ENCODE assay signal across 22 cellular contexts in the genomic region with DNA sequence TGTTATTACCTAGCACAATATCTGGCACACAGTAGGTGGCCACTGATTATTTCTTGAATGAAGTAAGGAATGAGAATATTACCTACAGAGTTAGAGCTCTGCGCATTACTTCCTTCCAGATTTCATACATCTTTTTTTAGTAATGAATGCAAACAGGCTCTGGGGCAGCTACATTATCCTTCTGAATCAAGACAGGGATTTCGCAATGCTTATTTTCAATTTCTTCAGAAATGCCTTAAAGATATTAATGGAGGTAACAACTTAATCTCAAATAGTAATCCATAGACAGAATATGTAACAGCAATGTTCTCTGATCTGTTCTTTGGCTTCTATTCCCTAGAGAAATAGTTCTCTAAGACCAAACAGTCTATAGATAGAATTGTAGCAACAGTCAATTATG. TPM values are rescaled to one million over a fixed set of nuclear protein-coding genes. Genes with fewer than 3 reads are reported as not detected.
DNase-seq lines count a peak whose midpoint lies in the region; ATAC-seq, FAIRE-seq and TF ChIP-seq lines count a peak whose summit lies in the region.
"Had no signal": no experiment of that assay in that cellular context is flagged by ENCODE, and none has a peak within 500 bp of the region (broad histone marks: within the 10 kb centered on the region; RNA-seq: fewer than 3 reads in every experiment).

No MANE protein-coding gene starts in this region.

- CTCF ChIA-PET in IMR-90 (lab: Yijun Ruan, JAX) (no interaction called here), H1 (lab: Charles Lee; ENCODE audit: partially characterized antibody) (interaction anchor here (1.3 to 2.6 kb wide), 2 partner anchors 47 to 148 kb away, joined by 4 to 9 read pairs; a partner anchor contains a TSS)

- H2BK120ac ChIP-seq in IMR-90 (ENCODE audit: low read depth, low read length): no peak overlapping the region
- H2BK120ac ChIP-seq in H1 (replicated peaks; ENCODE audit: low read depth, low read length): no peak overlapping the region

- H4K5ac ChIP-seq in IMR-90 (ENCODE audit: low read depth, low read length): no peak overlapping the region
- no peak overlapping the region for H4K5ac ChIP-seq in H1 (ENCODE audit: insufficient read length, low read depth, low read length)

- H3K23ac ChIP-seq in IMR-90 (ENCODE audit: low read depth, low read length) (no peak overlapping the region), H1 (ENCODE audit: insufficient read length) (no peak overlapping the region)

- H4K8ac ChIP-seq in IMR-90 (ENCODE audit: low read depth in 2 of 2, low read length in 2 of 2): no peak overlapping the region
- no peak overlapping the region for H4K8ac ChIP-seq in H1 (ENCODE audit: extremely low read depth, insufficient read depth, low read length)

- TF ChIP-seq CTCF in IMR-90 (conservative IDR thresholded peaks at IDR 0.05; ENCODE audit: low read depth, low read length) (no peak), H1 (IDR thresholded peaks at IDR 0.05; ENCODE audit: control extremely low read depth in 1 of 3, insufficient read depth in 1 of 3, low read depth in 1 of 3, low read length in 3 of 3) (no peak), coronary artery (IDR thresholded peaks at IDR 0.05) (no peak)

- no peaks in the 10 kb centered on the region for H3K9me1 ChIP-seq in IMR-90 (ENCODE audit: insufficient read depth, low read length)

- H3K14ac ChIP-seq in IMR-90 (replicated peaks; ENCODE audit: low read depth, low read length) (no peak overlapping the region), H1 (ENCODE audit: insufficient read length) (no peak overlapping the region)

- H3K56ac ChIP-seq in IMR-90 (ENCODE audit: extremely low read depth, insufficient read depth, low read length): no peak overlapping the region
- no peak overlapping the region for H3K56ac ChIP-seq in H1 (replicated peaks; ENCODE audit: insufficient read length, low read depth, low read length)

- TF ChIP-seq POLR2A in IMR-90 (IDR thresholded peaks at IDR 0.05; ENCODE audit: low read depth, low read length) (no peak), H1 (IDR thresholded peaks at IDR 0.05; ENCODE audit: control extremely low read depth in 1 of 2, low read depth in 2 of 2, low read length in 2 of 2) (no peak)

- intact Hi-C loops in IMR-90 (cut with micrococcal nuclease): no loop called here
- intact Hi-C loops in aorta (cut with DNase I): no loop called here
- intact Hi-C loops in head of caudate nucleus (cut with DNase I): no loop called here
- intact Hi-C loops in sciatic nerve (cut with DNase I): no loop called here

- no peak overlapping the region for H2AFZ ChIP-seq in IMR-90 (replicated peaks; ENCODE audit: low read length, poor library complexity)
- no peak overlapping the region for H2AFZ ChIP-seq in Karpas-422 (ENCODE audit: low read length)
- H2AFZ ChIP-seq in H1 (ENCODE audit: low read length): no peak overlapping the region
- H2AFZ ChIP-seq: GM23338 had no signal

- H4K20me1 ChIP-seq in IMR-90 (ENCODE audit: insufficient read depth, low read length) (no peaks in the 10 kb centered on the region), Karpas-422 (ENCODE audit: insufficient read depth, low read depth, low read length) (no peaks in the 10 kb centered on the region), H1 (replicated peaks in 1 of 2; ENCODE audit: control insufficient read depth in 1 of 2, insufficient read depth in 2 of 2, low read length in 2 of 2) (peaks cover 0 to 8% of the 10 kb centered on the region in 2 experiments)

- H3K4me2 ChIP-seq in IMR-90 (ENCODE audit: low read depth, low read length): no peak overlapping the region
- H3K4me2 ChIP-seq in Karpas-422 (ENCODE audit: low read depth, low read length, poor library complexity, severe bottlenecking): no peak overlapping the region
- H3K4me2 ChIP-seq in H1 (ENCODE audit: insufficient read depth in 1 of 2, low read depth in 2 of 2, low read length in 2 of 2): no peak overlapping the region
- H3K4me2 ChIP-seq: GM23338 had no signal

- no peak for TF ChIP-seq RAD21 in IMR-90 (IDR thresholded peaks at IDR 0.05; ENCODE audit: low read length)
- TF ChIP-seq RAD21 in H1 (IDR thresholded peaks at IDR 0.05 in 1 of 2, conservative IDR thresholded peaks at IDR 0.05 in 1 of 2; ENCODE audit: low read depth in 2 of 2, low read length in 2 of 2): no peak

- H3K27me3 ChIP-seq in IMR-90 (ENCODE audit: control insufficient read depth, insufficient read depth, low read length) (peaks cover 4% of the 10 kb centered on the region), Karpas-422 (ENCODE audit: low read length) (no peaks in the 10 kb centered on the region), H1 (replicated peaks in 1 of 4; ENCODE audit: control insufficient read depth in 3 of 4, extremely low read depth in 1 of 4, insufficient read depth in 3 of 4, low read length in 3 of 4) (peaks cover 22 to 40% (median 29%) of the 10 kb centered on the region in 4 experiments), aorta (ENCODE audit: control insufficient read depth in 1 of 2, insufficient read depth in 2 of 2, low read length in 1 of 2) (peaks cover 0 to 2% of the 10 kb centered on the region in 2 donors)

- no peak overlapping the region for H2AK9ac ChIP-seq in IMR-90 (replicated peaks; ENCODE audit: low read depth, low read length, poor library complexity)

- H3K79me1 ChIP-seq in IMR-90 (ENCODE audit: low read depth in 1 of 2, low read length in 2 of 2) (no peaks in the 10 kb centered on the region), H1 (ENCODE audit: low read depth, low read length) (no peaks in the 10 kb centered on the region)

- H2BK20ac ChIP-seq in IMR-90 (ENCODE audit: low read depth, low read length) (no peak overlapping the region), H1 (ENCODE audit: low read length) (no peak overlapping the region)

- 0 out of 2 replicates have a peak, but pooled peaks cover 2% of the 10 kb centered on the region for H3K9me3 ChIP-seq in IMR-90 (ENCODE audit: control insufficient read depth, insufficient read depth, low read length)
- H3K9me3 ChIP-seq in Karpas-422 (ENCODE audit: low read length): no peaks in the 10 kb centered on the region
- H3K9me3 ChIP-seq in H1 (ENCODE audit: insufficient read depth in 2 of 2, low read depth in 1 of 2, low read length in 1 of 2): no peaks in the 10 kb centered on the region; a peak in 1 of 4 replicates
- H3K9me3 ChIP-seq in aorta (ENCODE audit: control insufficient read depth, low read length): peaks cover 3% of the 10 kb centered on the region
- H3K9me3 ChIP-seq: Caco-2, HAP-1 had no signal

- H3K4me1 ChIP-seq in IMR-90 (ENCODE audit: control insufficient read depth, insufficient read depth, low read length) (no peaks in the 10 kb centered on the region; the same call in 1 of the 2 replicates), Karpas-422 (ENCODE audit: low read length) (no peaks in the 10 kb centered on the region), H1 (replicated peaks in 1 of 4; ENCODE audit: control insufficient read depth in 3 of 4, insufficient read depth in 4 of 4, low read length in 3 of 4) (peaks cover 0 to 9% (median 5%) of the 10 kb centered on the region in 4 experiments; a peak in 5 of 7 replicates), aorta (ENCODE audit: control insufficient read depth in 1 of 2, insufficient read depth in 2 of 2, low read length in 2 of 2) (no peaks in the 10 kb centered on the region)
- H3K4me1 ChIP-seq: Caco-2, HAP-1 had no signal

- H3K9ac ChIP-seq in IMR-90 (ENCODE audit: low read depth, low read length): no peak overlapping the region
- H3K9ac ChIP-seq in Karpas-422 (ENCODE audit: low read length): no peak overlapping the region
- H3K9ac ChIP-seq in H1 (replicated peaks in 1 of 4; ENCODE audit: extremely low read depth in 1 of 4, low read depth in 3 of 4, low read length in 3 of 4): no peak overlapping the region

- H3K18ac ChIP-seq in IMR-90 (ENCODE audit: low read depth, low read length): no peak overlapping the region
- H3K18ac ChIP-seq in H1 (ENCODE audit: extremely low read depth, low read length): no peak overlapping the region

- POLR2A ChIA-PET in IMR-90 (lab: Charles Lee; ENCODE audit: unreplicated experiment): no interaction called here
- POLR2A ChIA-PET in H1 (lab: Charles Lee; ENCODE audit: partially characterized antibody): no interaction called here

- H3K9me2 ChIP-seq in Karpas-422 (replicated peaks; ENCODE audit: insufficient read depth, low read length): no peaks in the 10 kb centered on the region

- ATAC-seq in IMR-90 (ENCODE audit: low read depth) (no peak), aorta (ENCODE audit: low FRiP score) (no peak), sciatic nerve (no peak)
- ATAC-seq: GM23338 had no signal

- H3K4ac ChIP-seq in IMR-90 (ENCODE audit: low read depth, low read length) (no peak overlapping the region), H1 (replicated peaks; ENCODE audit: insufficient read length, low read depth, low read length) (no peak overlapping the region)

- H3K4me3 ChIP-seq in IMR-90 (ENCODE audit: insufficient read depth, low read depth, low read length) (no peak overlapping the region), Karpas-422 (ENCODE audit: low read length) (no peak overlapping the region), H1 (ENCODE audit: extremely low read depth in 1 of 4, insufficient read depth in 2 of 4, low read depth in 3 of 4, low read length in 4 of 4) (no peak overlapping the region), aorta (ENCODE audit: low read length in 2 of 2) (no peak overlapping the region), coronary artery (no peak overlapping the region)
- H3K4me3 ChIP-seq: GM23338, HAP-1 had no signal

- no peaks in the 10 kb centered on the region for H3K79me2 ChIP-seq in Karpas-422 (ENCODE audit: low read length)
- H3K79me2 ChIP-seq in H1 (ENCODE audit: control insufficient read depth in 1 of 2, insufficient read depth in 2 of 2, low read length in 2 of 2): no peaks in the 10 kb centered on the region

- H3K27ac ChIP-seq in IMR-90 (ENCODE audit: insufficient read depth, low read length) (no peak overlapping the region), Karpas-422 (ENCODE audit: low read length) (no peak overlapping the region), H1 (ENCODE audit: low read depth, low read length) (no peak overlapping the region), aorta (ENCODE audit: low read depth in 1 of 2, low read length in 2 of 2) (no peak overlapping the region), coronary artery (no peak overlapping the region)

- no TSS peak for BruUV-seq in IMR-90 (replicated peaks; lab: Mats Ljungman, UMichigan)

- H2AK5ac ChIP-seq in IMR-90 (ENCODE audit: low read depth, low read length): no peak overlapping the region
- no peak overlapping the region for H2AK5ac ChIP-seq in H1 (ENCODE audit: low read depth, low read length)

- H2BK5ac ChIP-seq in IMR-90 (ENCODE audit: low read depth, low read length, poor library complexity, severe bottlenecking) (no peak overlapping the region), H1 (ENCODE audit: low read depth, low read length) (no peak overlapping the region)

- FAIRE-seq in H1 (lab: Jason Lieb, UNC): no peak
- FAIRE-seq: G401.6, GM12892, GM19239, H54 had no signal

- DNase-seq in IMR-90 (no peak), Karpas-422 (peak; percentile 42), H1 (ENCODE audit: low read depth in 1 of 2, low spot score in 2 of 2) (no peak), iris pigment epithelial cell (ENCODE audit: low read depth) (peak; percentile 38), aorta (no peak), head of caudate nucleus (no peak), sciatic nerve (ENCODE audit: low spot score) (no peak), coronary artery (ENCODE audit: low spot score) (no peak)
- DNase-seq: C1 segment of cervical spinal cord; Caco-2; CD4-positive, alpha-beta memory T cell; DMS153; DND-41; HFFc6 had no signal

- H2BK15ac ChIP-seq in IMR-90 (ENCODE audit: low read depth, low read length): no peak overlapping the region
- no peak overlapping the region for H2BK15ac ChIP-seq in H1 (ENCODE audit: low read length)

- in situ Hi-C loops in IMR-90 (cut with MboI; ENCODE audit: low sequenced_read_pairs): loop anchor here (10.0 kb wide), 1 partner anchor 147 kb away; no protein-coding TSS in a partner anchor

- H3K36me3 ChIP-seq in IMR-90 (ENCODE audit: control insufficient read depth, insufficient read depth, low read length): no peaks in the 10 kb centered on the region
- H3K36me3 ChIP-seq in Karpas-422 (ENCODE audit: insufficient read depth, low read length): no peaks in the 10 kb centered on the region; the same call in 1 of the 2 replicates
- no peaks in the 10 kb centered on the region; a peak in 1 of 8 replicates for H3K36me3 ChIP-seq in H1 (ENCODE audit: control insufficient read depth in 2 of 4, insufficient read depth in 4 of 4, low read length in 3 of 4)
- H3K36me3 ChIP-seq in aorta (ENCODE audit: control insufficient read depth in 1 of 2, insufficient read depth in 2 of 2, low read length in 1 of 2): no peaks in the 10 kb centered on the region

- no peak overlapping the region for H2BK12ac ChIP-seq in H1 (ENCODE audit: low read depth, low read length)

- no peak for TF ChIP-seq EP300 in H1 (IDR thresholded peaks at IDR 0.05; ENCODE audit: borderline replicate concordance in 1 of 2, low read depth in 2 of 2, low read length in 2 of 2)

- no CpG with 5 or more reads among the region's 2 CpGs for WGBS in IMR-90 (ENCODE audit: extremely low coverage in 2 of 2, insufficient read length in 1 of 2), 2 experiments
- 95% methylated on average over 2 of the region's 2 CpGs; no CpG with 5 or more reads in 1 of the 2 experiments for WGBS in H1 (ENCODE audit: extremely low coverage in 1 of 2, insufficient coverage in 1 of 2, insufficient read length in 1 of 2, insufficient replicate concordance in 2 of 2, low coverage in 1 of 2, low lambda C conversion rate in 2 of 2, missing lambda C conversion rate in 1 of 2), 2 experiments
- 93 to 94% methylated on average over 2 of the region's 2 CpGs for WGBS in aorta, 2 donors

- H4K91ac ChIP-seq in IMR-90 (ENCODE audit: insufficient read depth, low read depth, low read length) (no peak overlapping the region), H1 (replicated peaks; ENCODE audit: insufficient read length, low read length) (no peak overlapping the region)

- H3K23me2 ChIP-seq in H1 (ENCODE audit: low read depth, low read length): no peaks in the 10 kb centered on the region; the same call in 1 of the 2 replicates

- dilution Hi-C loops in IMR-90 (cut with HindIII; ENCODE audit: low sequenced_read_pairs, unreplicated experiment): no loop called here

RNA-seq across cellular contexts. Expression of a gene that starts 32.6 kb away (rescaled TPM):
- 11.3 and 17.5 TPM in 2 replicates for total RNA-seq in IMR-90 (2012; rRNA removed)
- 75.3 and 143 TPM in 2 replicates for polyA plus RNA-seq in IMR-90 (2012; rRNA removed)
- 94.9 and 145 TPM in 2 replicates for polyA plus RNA-seq in IMR-90 (2012; cell fraction: cytosol; rRNA removed)
- 55.5 and 101 TPM in 2 replicates for polyA plus RNA-seq in IMR-90 (2012; cell fraction: nucleus; rRNA removed; ENCODE audit: low replicate concordance)
- total RNA-seq in Karpas-422 (2014; rRNA removed; shearing (Covaris generic); ENCODE audit: low replicate concordance): 88.7 and 254 TPM in 2 replicates
- total RNA-seq in H1 (2021; fragmentation: NEBNext Ultra II Directional; extraction: Animal tissue kit (Norgen Biotek cat#: 25700)): 0.69 and 0.73 TPM in 2 replicates
- 0.51 and 0.91 TPM in 2 replicates for polyA plus RNA-seq in H1 (2011; rRNA removed)
- 0.52 TPM for polyA plus RNA-seq in H1 (2011; cell fraction: cytosol; rRNA removed)
- 0.50 TPM for polyA plus RNA-seq in H1 (2011; cell fraction: nucleus; rRNA removed)
- polyA plus RNA-seq in H1 (2012, experiment 1 of 2): 0.21 to 0.46 TPM (median 0.37 TPM) in 3 of 4 replicates, not detected in the other
- polyA plus RNA-seq in H1 (2012, experiment 2 of 2): 0.56 TPM
- 0.85 TPM for polyA plus RNA-seq in H1 (2013, experiment 1 of 2)
- polyA plus RNA-seq in H1 (2013, experiment 2 of 2): 0.77 TPM
- polyA minus RNA-seq in H1 (2011; rRNA and poly(A)+ RNA removed): not detected in 2 replicates
- 1.1 TPM for polyA minus RNA-seq in H1 (2011; cell fraction: cytosol; rRNA and poly(A)+ RNA removed)
- polyA minus RNA-seq in H1 (2011; cell fraction: nucleus; rRNA and poly(A)+ RNA removed): 3.7 TPM
- 1 to 10 TPM; 2.3 to 3.8 TPM for total RNA-seq in aorta
- 1 to 10 TPM; 6.8 to 9.4 TPM for polyA plus RNA-seq in aorta
- total RNA-seq in sciatic nerve: 1.5 TPM
- total RNA-seq: A172, A673 had no signal

RNA-seq across cellular contexts. Expression of a gene that starts 33.0 kb away (rescaled TPM):
- total RNA-seq in IMR-90 (2012; rRNA removed): 1.1 and 1.7 TPM in 2 replicates
- 0.70 and 1.0 TPM in 2 replicates for polyA plus RNA-seq in IMR-90 (2012; rRNA removed)
- 0.12 and 0.25 TPM in 2 replicates for polyA plus RNA-seq in IMR-90 (2012; cell fraction: cytosol; rRNA removed)
- polyA plus RNA-seq in IMR-90 (2012; cell fraction: nucleus; rRNA removed; ENCODE audit: low replicate concordance): 0.82 and 7.2 TPM in 2 replicates
- total RNA-seq in Karpas-422 (2014; rRNA removed; shearing (Covaris generic); ENCODE audit: low replicate concordance): 14.5 and 35.3 TPM in 2 replicates
- total RNA-seq in H1 (2021; fragmentation: NEBNext Ultra II Directional; extraction: Animal tissue kit (Norgen Biotek cat#: 25700)): not detected in 2 replicates
- not detected in 2 replicates for polyA plus RNA-seq in H1 (2011; rRNA removed)
- polyA plus RNA-seq in H1 (2011; cell fraction: cytosol; rRNA removed): not detected
- not detected for polyA plus RNA-seq in H1 (2011; cell fraction: nucleus; rRNA removed)
- polyA plus RNA-seq in H1 (2012, experiment 1 of 2): not detected in 4 replicates
- not detected for polyA plus RNA-seq in H1 (2012, experiment 2 of 2)
- polyA plus RNA-seq in H1 (2013, experiment 1 of 2): not detected
- not detected for polyA plus RNA-seq in H1 (2013, experiment 2 of 2)
- not detected in 2 replicates for polyA minus RNA-seq in H1 (2011; rRNA and poly(A)+ RNA removed)
- not detected for polyA minus RNA-seq in H1 (2011; cell fraction: cytosol; rRNA and poly(A)+ RNA removed)
- not detected for polyA minus RNA-seq in H1 (2011; cell fraction: nucleus; rRNA and poly(A)+ RNA removed)
- total RNA-seq in aorta: 1 to 10 TPM in 1 of 2 donors, under 1 TPM in 1; 0.58 to 1.2 TPM
- polyA plus RNA-seq in aorta: 1 to 10 TPM in 1 of 2 donors, under 1 TPM in 1; 0.97 to 8.0 TPM
- total RNA-seq in sciatic nerve: 1.4 TPM
- total RNA-seq: A172, A673 had no signal
- polyA plus RNA-seq: GM23338 had no signal

RNA-seq across cellular contexts. Expression of a gene that starts 47.5 kb away (rescaled TPM):
- 3.6 and 5.6 TPM in 2 replicates for total RNA-seq in IMR-90 (2012; rRNA removed)
- polyA plus RNA-seq in IMR-90 (2012; rRNA removed): 7.3 and 8.2 TPM in 2 replicates
- 4.0 and 5.4 TPM in 2 replicates for polyA plus RNA-seq in IMR-90 (2012; cell fraction: cytosol; rRNA removed)
- 20.4 and 30.8 TPM in 2 replicates for polyA plus RNA-seq in IMR-90 (2012; cell fraction: nucleus; rRNA removed; ENCODE audit: low replicate concordance)
- total RNA-seq in Karpas-422 (2014; rRNA removed; shearing (Covaris generic); ENCODE audit: low replicate concordance): 2.0 and 4.3 TPM in 2 replicates
- 0.31 and 0.88 TPM in 2 replicates for total RNA-seq in H1 (2021; fragmentation: NEBNext Ultra II Directional; extraction: Animal tissue kit (Norgen Biotek cat#: 25700))
- polyA plus RNA-seq in H1 (2011; rRNA removed): 0.11 and 0.20 TPM in 2 replicates
- 0.06 TPM for polyA plus RNA-seq in H1 (2011; cell fraction: cytosol; rRNA removed)
- 0.07 TPM for polyA plus RNA-seq in H1 (2011; cell fraction: nucleus; rRNA removed)
- 0.10 to 0.80 TPM (median 0.17 TPM) in 4 replicates for polyA plus RNA-seq in H1 (2012, experiment 1 of 2)
- not detected for polyA plus RNA-seq in H1 (2012, experiment 2 of 2)
- polyA plus RNA-seq in H1 (2013, experiment 1 of 2): 0.10 TPM
- 0.15 TPM for polyA plus RNA-seq in H1 (2013, experiment 2 of 2)
- polyA minus RNA-seq in H1 (2011; rRNA and poly(A)+ RNA removed): not detected in 2 replicates
- not detected for polyA minus RNA-seq in H1 (2011; cell fraction: cytosol; rRNA and poly(A)+ RNA removed)
- polyA minus RNA-seq in H1 (2011; cell fraction: nucleus; rRNA and poly(A)+ RNA removed): 2.1 TPM
- total RNA-seq in aorta: 1 to 10 TPM; 4.5 to 4.8 TPM
- 10 to 100 TPM in 1 of 2 donors, 1 to 10 TPM in 1; 5.3 to 12.9 TPM for polyA plus RNA-seq in aorta
- 4.0 TPM for total RNA-seq in sciatic nerve
- total RNA-seq: A172, A673 had no signal

Comparison
In these comparisons a context has a peak if more than half of its experiments do, and no peak if none do; other contexts are left out.
1. DNase-seq: peak in Karpas-422 (single experiment) and iris pigment epithelial cell (single experiment); none in IMR-90 (single experiment), H1 (0 of 2), aorta (0 of 2), head of caudate nucleus (0 of 42), sciatic nerve (single experiment) and coronary artery (single experiment).